Comparison of ENCODE assay signal across 17 cellular contexts in the genomic region with DNA sequence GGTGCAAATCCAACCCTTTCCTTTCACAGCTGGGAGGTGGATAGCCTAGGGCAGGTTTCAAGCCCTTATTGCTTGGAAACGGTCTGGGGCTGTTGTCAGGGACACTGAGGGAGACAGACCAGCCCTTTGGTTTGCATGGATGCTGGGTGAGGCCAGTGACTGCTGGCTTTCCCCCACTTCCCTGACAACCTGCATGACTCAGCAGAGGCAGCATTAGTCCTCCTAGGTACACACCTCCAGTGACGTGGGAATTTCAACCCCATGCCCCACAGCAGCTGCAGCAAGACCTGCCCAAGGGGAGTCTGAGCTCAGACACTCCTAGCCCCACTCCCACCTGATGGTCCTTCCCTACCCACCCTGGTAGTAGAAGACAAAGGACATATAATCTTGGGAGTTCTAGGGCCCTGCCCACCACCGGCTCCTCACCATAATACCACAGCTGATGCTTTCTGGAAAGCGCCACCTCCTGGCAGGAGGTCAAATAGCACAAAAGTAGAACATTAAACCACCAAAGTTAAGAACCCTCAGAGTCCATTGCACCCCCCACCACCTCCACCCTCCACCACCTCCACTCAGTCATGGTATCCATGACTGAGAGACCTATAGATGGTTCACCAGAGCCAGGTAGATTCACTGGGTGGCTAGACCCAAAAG.
DNase-seq lines count a peak whose midpoint lies in the region; ATAC-seq and TF ChIP-seq lines count a peak whose summit lies in the region.
"Had no signal": no experiment of that assay in that cellular context is flagged by ENCODE, and none has a peak within 500 bp of the region (broad histone marks: within the 10 kb centered on the region; RNA-seq: fewer than 3 reads in every experiment).

No MANE protein-coding gene starts in this region.

- no peaks in the 10 kb centered on the region for H3F3A ChIP-seq in PC-3 (ENCODE audit: low read length, unreplicated experiment)

- no peak overlapping the region for H3K9ac ChIP-seq in PC-3 (ENCODE audit: low read length)

- no peak overlapping the region for H2AFZ ChIP-seq in PC-3 (ENCODE audit: low read length)

- H3K27ac ChIP-seq in PC-3 (ENCODE audit: low read length): no peak overlapping the region
- H3K27ac ChIP-seq: HL-60, skin epidermis, thoracic aorta had no signal

- H3K9me2 ChIP-seq in PC-3 (replicated peaks; ENCODE audit: low read length): no peaks in the 10 kb centered on the region

- in situ Hi-C loops in GM13976 (cut with MboI; ENCODE audit: low sequenced_read_pairs, unreplicated experiment): no loop called here

- no TSS peak for BruUV-seq in PC-3 (replicated peaks; lab: Mats Ljungman, UMichigan)

- no peaks in the 10 kb centered on the region for H3K36me3 ChIP-seq in PC-3 (ENCODE audit: low read depth, low read length)
- H3K36me3 ChIP-seq: MG63, thoracic aorta had no signal

- CTCF ChIA-PET in PC-3 (lab: Charles Lee): no interaction called here

- POLR2A ChIA-PET in PC-3 (lab: Charles Lee; ENCODE audit: unreplicated experiment): no interaction called here

- no peaks in the 10 kb centered on the region for H3K27me3 ChIP-seq in PC-3 (ENCODE audit: low read length)
- H3K27me3 ChIP-seq: MG63 had no signal

- intact Hi-C loops in PC-3 (cut with micrococcal nuclease): no loop called here

- H3K79me2 ChIP-seq in PC-3 (ENCODE audit: low read length): no peaks in the 10 kb centered on the region

- no peaks in the 10 kb centered on the region for H3K9me3 ChIP-seq in PC-3 (ENCODE audit: low read length)
- H3K9me3 ChIP-seq: MG63, thoracic aorta had no signal

- H3K4me2 ChIP-seq in PC-3 (ENCODE audit: low read length): no peak overlapping the region

- no peaks in the 10 kb centered on the region for H3K4me1 ChIP-seq in PC-3 (ENCODE audit: insufficient read depth, low read length)

- ATAC-seq in PC-3: no peak
- no peak for ATAC-seq in HG03045 (IDR thresholded peaks at IDR 0.05; ENCODE audit: unreplicated experiment)
- ATAC-seq: esophagus mucosa had no signal

- H4K20me1 ChIP-seq in PC-3 (ENCODE audit: low read length): no peaks in the 10 kb centered on the region

- TF ChIP-seq CTCF in GM13976 (IDR thresholded peaks at IDR 0.05; ENCODE audit: borderline replicate concordance, control extremely low read depth, extremely low read depth, insufficient read depth, missing control alignments) (peak; percentile 24), PC-3 (conservative IDR thresholded peaks at IDR 0.05; ENCODE audit: low read depth, low read length) (peak; percentile 53)

- DNase-seq in DMS 273 (lab: John Stamatoyannopoulos, UW; ENCODE audit: unreplicated experiment): peak; percentile 4
- DNase-seq in DMS 273 treated with DMSO at 0.1 percent for 48 hours (lab: John Stamatoyannopoulos, UW): no peak
- no peak for DNase-seq in GM13976 (ENCODE audit: low spot score)
- DNase-seq in PC-3: peak; percentile 18
- peak; percentile 8 for DNase-seq in kidney tubule cell (ENCODE audit: low spot score)
- DNase-seq in occipital lobe (lab: John Stamatoyannopoulos, UW): no peak
- no peak for DNase-seq in cerebellum (ENCODE audit: low spot score)
- DNase-seq: 8988T, hypothalamus, MG63, NCI-H226 had no signal

- H3K4me3 ChIP-seq in PC-3 (ENCODE audit: low read length): no peak overlapping the region
- H3K4me3 ChIP-seq: lung, MG63, skin epidermis, thoracic aorta had no signal

Comparison
In these comparisons a context has a peak if more than half of its experiments do, and no peak if none do; other contexts are left out.
1. DNase-seq: peak in DMS 273 (single experiment), PC-3 (single experiment) and kidney tubule cell (single experiment); none in DMS 273 treated with DMSO at 0.1 percent for 48 hours (single experiment), GM13976 (single experiment), occipital lobe (single experiment) and cerebellum (single experiment).